ENCODE assay signal across 22 cellular contexts in genomic region chr14:80634106-80634758, GRCh38.
DNase-seq lines count a peak whose midpoint lies in the region; ATAC-seq and TF ChIP-seq lines count a peak whose summit lies in the region.
"Had no signal": no experiment of that assay in that cellular context is flagged by ENCODE, and none has a peak within 500 bp of the region (broad histone marks: within the 10 kb centered on the region; RNA-seq: fewer than 3 reads in every experiment).

No MANE protein-coding gene starts in this region.

- no peak for DNase-seq in SK-N-SH
- DNase-seq in RWPE2 (ENCODE audit: low spot score), result no peak
- DNase-seq in epithelial cell of esophagus (ENCODE audit: low read depth), result peak; percentile 70
- DNase-seq in renal cortical epithelial cell (ENCODE audit: low read depth), result peak; percentile 80
- DNase-seq in WERI-Rb-1, result no peak
- no peak for DNase-seq in heart left ventricle
- no peak for DNase-seq in NCI-H2227 (lab: John Stamatoyannopoulos, UW; ENCODE audit: unreplicated experiment)
- DNase-seq: activated CD8-positive, alpha-beta T cell treated with anti-CD3 and anti-CD28 coated beads for 36 hours; activated T-cell treated with anti-CD3 and anti-CD28 coated beads, Interleukin-2, amount 50 U/mL, for 4 hours; CD8-positive, alpha-beta T cell; esophagus squamous epithelium; hippocampal formation; Kasumi-1; NCI-H1417; NCI-H2227 treated with DMSO at 0.1 percent for 48 hours; NK-92 treated with Interleukin-12 subunit alpha and Interleukin-12 subunit beta, amount 100 ng/mL, for 24 hours; stimulated activated CD4-positive, alpha-beta T cell treated with anti-CD3 and anti-CD28 coated beads, Interleukin-4, amount 100 ng/mL, for 4 hours had no signal

- H3K36me3 ChIP-seq in SK-N-SH (replicated peaks in 1 of 2; ENCODE audit: control insufficient read depth in 1 of 2, insufficient read depth in 2 of 2, low read length in 1 of 2) (no peaks in the 10 kb centered on the region), RWPE2 (ENCODE audit: low read depth) (no peaks in the 10 kb centered on the region), WERI-Rb-1 (no peaks in the 10 kb centered on the region), heart left ventricle (no peaks in the 10 kb centered on the region)
- H3K36me3 ChIP-seq: esophagus squamous epithelium, prostate gland had no signal

- intact Hi-C loops in heart left ventricle (cut with DNase I), result no loop called here

- no peak overlapping the region for H2AFZ ChIP-seq in SK-N-SH (ENCODE audit: low read depth)

- no peaks in the 10 kb centered on the region for H3K9me2 ChIP-seq in SK-N-SH

- H3K4me1 ChIP-seq in SK-N-SH (ENCODE audit: control insufficient read depth in 1 of 2, insufficient read depth in 2 of 2, low read depth in 1 of 2, low read length in 1 of 2), result peaks cover 0 to 9% of the 10 kb centered on the region in 2 experiments; a peak in 2 of 4 replicates
- H3K4me1 ChIP-seq in RWPE2 (ENCODE audit: insufficient read depth, poor library complexity, severe bottlenecking), result peaks cover 32% of the 10 kb centered on the region
- no peaks in the 10 kb centered on the region for H3K4me1 ChIP-seq in heart left ventricle
- H3K4me1 ChIP-seq: esophagus squamous epithelium, prostate gland had no signal

- POLR2A ChIA-PET in SK-N-SH (lab: Yijun Ruan, JAX), result no interaction called here

- H3K27ac ChIP-seq in SK-N-SH (ENCODE audit: low read depth in 2 of 2, low read length in 1 of 2), result no peak overlapping the region
- H3K27ac ChIP-seq in RWPE2 (ENCODE audit: poor library complexity, severe bottlenecking), result peak overlapping the region; percentile 61
- no peak overlapping the region for H3K27ac ChIP-seq in WERI-Rb-1
- H3K27ac ChIP-seq in heart left ventricle, result no peak overlapping the region
- H3K27ac ChIP-seq: esophagus squamous epithelium, prostate gland had no signal

- TF ChIP-seq CTCF in SK-N-SH (IDR thresholded peaks at IDR 0.05), result no peak
- no peak for TF ChIP-seq CTCF in RWPE2 (IDR thresholded peaks at IDR 0.05; ENCODE audit: poor library complexity, severe bottlenecking)
- no peak for TF ChIP-seq CTCF in epithelial cell of esophagus (IDR thresholded peaks at IDR 0.05; ENCODE audit: insufficient read depth, low read depth, low read length, missing control alignments)
- no peak for TF ChIP-seq CTCF in WERI-Rb-1 (IDR thresholded peaks at IDR 0.05; ENCODE audit: low read depth, low read length)
- TF ChIP-seq CTCF in heart left ventricle (IDR thresholded peaks at IDR 0.05), result no peak

- no peak for TF ChIP-seq RAD21 in SK-N-SH (IDR thresholded peaks at IDR 0.05; ENCODE audit: low read length)

- no peak for TF ChIP-seq EP300 in SK-N-SH (IDR thresholded peaks at IDR 0.05; ENCODE audit: borderline replicate concordance in 1 of 2, low read depth in 1 of 2, low read length in 1 of 2)

- 67% methylated on average over 3 of the region's 3 CpGs for WGBS in SK-N-SH (ENCODE audit: low lambda C conversion rate)
- WGBS in heart left ventricle, 4 donors, result 69 to 75% (median 71%) methylated on average over 3 of the region's 3 CpGs

- ATAC-seq in SK-N-SH treated with all-trans-retinoic acid at 6 μM for 48 hours (no peak), RWPE2 (ENCODE audit: low read depth) (no peak; the same call in 2 of the 3 replicates), heart left ventricle (no peak)
- ATAC-seq: activated CD8-positive, alpha-beta T cell treated with anti-CD3 and anti-CD28 coated beads for 36 hours; activated naive CD4-positive, alpha-beta T cell treated with anti-CD3 and anti-CD28 coated beads, Interleukin-2, amount 50 U/mL, for 72 hours; activated T-cell treated with anti-CD3 and anti-CD28 coated beads, Interleukin-2, amount 50 U/mL, for 4 hours; CD8-positive, alpha-beta T cell; HCT116; Right ventricle myocardium inferior had no signal

- H4K20me1 ChIP-seq in SK-N-SH (ENCODE audit: insufficient read depth), result no peaks in the 10 kb centered on the region

- no peak overlapping the region for H3K9ac ChIP-seq in SK-N-SH

- CTCF ChIA-PET in SK-N-SH (lab: Yijun Ruan, JAX), result interaction anchor here (0.7 kb wide), 1 partner anchor 538 kb away, joined by 3 read pairs; no protein-coding TSS in a partner anchor

- H3F3A ChIP-seq in SK-N-SH (replicated peaks; ENCODE audit: insufficient read depth), result peaks cover 14% of the 10 kb centered on the region

- no peaks in the 10 kb centered on the region for H3K79me2 ChIP-seq in SK-N-SH (ENCODE audit: insufficient read depth)

- H3K4me3 ChIP-seq in SK-N-SH (ENCODE audit: low read depth in 2 of 2, low read length in 1 of 2) (no peak overlapping the region), RWPE2 (ENCODE audit: severe bottlenecking) (no peak overlapping the region), epithelial cell of esophagus (ENCODE audit: low read length) (no peak overlapping the region), WERI-Rb-1 (ENCODE audit: low read depth, low read length) (no peak overlapping the region), heart left ventricle (no peak overlapping the region)
- H3K4me3 ChIP-seq: esophagus squamous epithelium, prostate gland had no signal

- TF ChIP-seq POLR2A in heart left ventricle (IDR thresholded peaks at IDR 0.05), result no peak

- H3K9me3 ChIP-seq in SK-N-SH (no peaks in the 10 kb centered on the region), RWPE2 (ENCODE audit: severe bottlenecking) (no peaks in the 10 kb centered on the region), WERI-Rb-1 (ENCODE audit: severe bottlenecking) (no peaks in the 10 kb centered on the region), heart left ventricle (no peaks in the 10 kb centered on the region)
- H3K9me3 ChIP-seq: esophagus squamous epithelium, prostate gland had no signal

- H3K4me2 ChIP-seq in SK-N-SH, result no peak overlapping the region

- H3K27me3 ChIP-seq in SK-N-SH (ENCODE audit: insufficient read depth) (no peaks in the 10 kb centered on the region), RWPE2 (ENCODE audit: insufficient read depth, poor library complexity, severe bottlenecking) (no peaks in the 10 kb centered on the region), WERI-Rb-1 (ENCODE audit: insufficient read depth, low read depth, severe bottlenecking) (no peaks in the 10 kb centered on the region), heart left ventricle (no peaks in the 10 kb centered on the region)
- H3K27me3 ChIP-seq: esophagus squamous epithelium had no signal

TF ChIP-seq in SK-N-SH, 30 proteins besides CTCF, POLR2A, EP300 and RAD21:
- TF ChIP-seq NFIC (IDR thresholded peaks at IDR 0.05; ENCODE audit: borderline replicate concordance), result peak; percentile 50; the same call in 1 of the 2 replicates
- TF ChIP-seq GABPA (IDR thresholded peaks at IDR 0.05; ENCODE audit: low read depth), result no peak

TF ChIP-seq in SK-N-SH treated with all-trans-retinoic acid at 6 μM for 48 hours, 23 proteins besides CTCF, POLR2A, EP300 and RAD21:
- TF ChIP-seq ZNF565 (CRISPR knock-in tag; conservative IDR thresholded peaks at IDR 0.05; ENCODE audit: low read depth) (no peak), OSR1 (CRISPR knock-in tag; IDR thresholded peaks at IDR 0.05) (no peak), TSHZ2 (CRISPR knock-in tag; IDR thresholded peaks at IDR 0.05) (no peak), ZNF70 (CRISPR knock-in tag; IDR thresholded peaks at IDR 0.05) (no peak), ZFP3 (CRISPR knock-in tag; IDR thresholded peaks at IDR 0.05) (no peak), RARB (CRISPR knock-in tag; IDR thresholded peaks at IDR 0.05) (no peak), TCF4 (CRISPR knock-in tag; IDR thresholded peaks at IDR 0.05; ENCODE audit: borderline replicate concordance) (no peak), PPARA (CRISPR knock-in tag; IDR thresholded peaks at IDR 0.05; ENCODE audit: borderline replicate concordance) (no peak)

Comparison
In these comparisons a context has a peak if more than half of its experiments do, and no peak if none do; other contexts are left out.
1. DNase-seq: peak in epithelial cell of esophagus (single experiment) and renal cortical epithelial cell (single experiment); none in SK-N-SH (single experiment), RWPE2 (single experiment), WERI-Rb-1 (single experiment), heart left ventricle (0 of 5) and NCI-H2227 (single experiment).